In genomic region chr1:182674346-182675246, GRCh38 we compare ENCODE assay signal across 18 cellular contexts. TPM values are rescaled to one million over a fixed set of nuclear protein-coding genes. Genes with fewer than 3 reads are reported as not detected.
A peak's percentile ranks its signal among the peaks of the same experiment; 100 is the strongest.
DNase-seq lines count a peak whose midpoint lies in the region; FAIRE-seq and TF ChIP-seq lines count a peak whose summit lies in the region.
"Had no signal": no experiment of that assay in that cellular context is flagged by ENCODE, and none has a peak within 500 bp of the region (broad histone marks: within the 10 kb centered on the region; RNA-seq: fewer than 3 reads in every experiment).

No MANE protein-coding gene starts in this region.

- intact Hi-C loops in testis (cut with DNase I; ENCODE audit: low total_unique reads) = no loop called here

- no peak overlapping the region for H3K4me3 ChIP-seq in choroid plexus epithelial cell (ENCODE audit: low read depth, low read length)
- no peak overlapping the region for H3K4me3 ChIP-seq in testis
- H3K4me3 ChIP-seq: smooth muscle cell had no signal

- H3K27me3 Mint-ChIP-seq in immature natural killer cell (ENCODE audit: low read depth in 3 of 3) = peaks cover 4 to 5% (median 4%) of the 10 kb centered on the region in 3 donors

- H3K36me3 Mint-ChIP-seq in immature natural killer cell = no peaks in the 10 kb centered on the region

- FAIRE-seq in urothelium cell line (lab: Jason Lieb, UNC) = no peak
- FAIRE-seq: RCC 7860 had no signal

- DNase-seq in LHCN-M2 (ENCODE audit: low read depth) (peak; percentile 5), choroid plexus epithelial cell (ENCODE audit: low read depth) (peak; percentile 28), iPS-NIHi7 (ENCODE audit: extremely low spot score) (peak; percentile 29), testis (peak; percentile 52), NCI-H2107 (lab: John Stamatoyannopoulos, UW) (no peak), KG1 (lab: John Stamatoyannopoulos, UW) (no peak), urothelium cell line (ENCODE audit: low spot score) (no peak), immature natural killer cell (no peak)
- DNase-seq: activated CD4-positive, alpha-beta T cell treated with anti-CD3 and anti-CD28 coated beads, Interleukin-2, amount 50 U/mL, for 48 hours; activated effector memory CD4-positive, alpha-beta T cell treated with Interleukin-2 at 50 U/mL for 16 hours; Calu3; erythroblast; NCI-H446 treated with DMSO at 0.1 percent for 48 hours had no signal

- no peaks in the 10 kb centered on the region for H3K9me3 Mint-ChIP-seq in immature natural killer cell
- H3K9me3 Mint-ChIP-seq: nephron had no signal

- H3K27ac ChIP-seq in testis = peak overlapping the region in 1 of 2 donors; percentile 10
- H3K27ac ChIP-seq: HL-60 had no signal

- H3K9me3 ChIP-seq in testis = no peaks in the 10 kb centered on the region

- H3K27me3 ChIP-seq in testis = no peaks in the 10 kb centered on the region

- no peaks in the 10 kb centered on the region for H3K4me1 Mint-ChIP-seq in immature natural killer cell

- H3K27ac Mint-ChIP-seq in immature natural killer cell = no peak overlapping the region
- H3K27ac Mint-ChIP-seq: nephron had no signal

- no peak for TF ChIP-seq CTCF in choroid plexus epithelial cell (conservative IDR thresholded peaks at IDR 0.05; ENCODE audit: low read depth, low read length)
- TF ChIP-seq CTCF in testis (IDR thresholded peaks at IDR 0.05) = no peak

- peaks cover 4% of the 10 kb centered on the region for H3K4me1 ChIP-seq in testis

- WGBS in testis, 2 donors = 48 to 52% methylated on average over 8 of the region's 8 CpGs

- H3K36me3 ChIP-seq in testis (ENCODE audit: low read depth, missing control alignments) = no peaks in the 10 kb centered on the region

- H3K4me3 Mint-ChIP-seq in immature natural killer cell = no peak overlapping the region
- H3K4me3 Mint-ChIP-seq: nephron had no signal

- no peak for TF ChIP-seq POLR2A in testis (IDR thresholded peaks at IDR 0.05)

RNA-seq across cellular contexts. Expression of gene RGS8, which starts 9.8 kb away (rescaled TPM):
- total RNA-seq in LHCN-M2 (2014; rRNA removed) (not detected in 2 replicates), testis (1 to 10 TPM; 2.5 to 3.1 TPM)
- polyA plus RNA-seq in LHCN-M2 (2012) = not detected
- polyA plus RNA-seq in testis (ENCODE audit: insufficient read depth, low read depth, low replicate concordance) (2.4 TPM), immature natural killer cell (not detected)
- total RNA-seq: Calu3; smooth muscle cell; T-helper 2 cell treated with Interferon-gamma antibody and Interleukin-4, amounts not matched to agents 100 ng/mL and 5 ng/mL, for 36 hours had no signal
- polyA plus RNA-seq: smooth muscle cell had no signal

Comparison
In these comparisons a context has a peak if more than half of its experiments do, and no peak if none do; other contexts are left out.
1. DNase-seq: peak in LHCN-M2 (single experiment), choroid plexus epithelial cell (single experiment), iPS-NIHi7 (single experiment) and testis (single experiment); none in NCI-H2107 (single experiment), KG1 (single experiment), urothelium cell line (single experiment) and immature natural killer cell (0 of 3).